2 cellular contexts compared by ENCODE assay signal in the genomic region with DNA sequence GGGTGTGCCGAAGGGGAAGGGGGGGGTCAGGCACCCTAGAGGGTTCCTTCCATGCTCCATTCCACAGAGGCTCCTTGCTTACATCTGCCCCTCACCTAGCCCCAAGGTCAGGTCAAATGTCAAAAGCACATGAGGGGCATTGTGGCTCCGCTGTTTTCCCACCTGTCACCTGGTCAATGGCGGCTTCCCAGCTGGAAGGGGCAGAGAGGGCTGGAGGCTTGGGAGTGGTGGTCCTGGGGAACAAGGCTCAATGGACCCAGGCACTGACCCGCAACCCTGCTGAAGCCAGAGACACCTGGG.
TF ChIP-seq lines count a peak whose summit lies in the region.

No MANE protein-coding gene starts in this region.

TF ChIP-seq in HepG2, 621 proteins besides CTCF, POLR2A, EP300 and RAD21 (continued from another document):
- TF ChIP-seq, protein P1, sequence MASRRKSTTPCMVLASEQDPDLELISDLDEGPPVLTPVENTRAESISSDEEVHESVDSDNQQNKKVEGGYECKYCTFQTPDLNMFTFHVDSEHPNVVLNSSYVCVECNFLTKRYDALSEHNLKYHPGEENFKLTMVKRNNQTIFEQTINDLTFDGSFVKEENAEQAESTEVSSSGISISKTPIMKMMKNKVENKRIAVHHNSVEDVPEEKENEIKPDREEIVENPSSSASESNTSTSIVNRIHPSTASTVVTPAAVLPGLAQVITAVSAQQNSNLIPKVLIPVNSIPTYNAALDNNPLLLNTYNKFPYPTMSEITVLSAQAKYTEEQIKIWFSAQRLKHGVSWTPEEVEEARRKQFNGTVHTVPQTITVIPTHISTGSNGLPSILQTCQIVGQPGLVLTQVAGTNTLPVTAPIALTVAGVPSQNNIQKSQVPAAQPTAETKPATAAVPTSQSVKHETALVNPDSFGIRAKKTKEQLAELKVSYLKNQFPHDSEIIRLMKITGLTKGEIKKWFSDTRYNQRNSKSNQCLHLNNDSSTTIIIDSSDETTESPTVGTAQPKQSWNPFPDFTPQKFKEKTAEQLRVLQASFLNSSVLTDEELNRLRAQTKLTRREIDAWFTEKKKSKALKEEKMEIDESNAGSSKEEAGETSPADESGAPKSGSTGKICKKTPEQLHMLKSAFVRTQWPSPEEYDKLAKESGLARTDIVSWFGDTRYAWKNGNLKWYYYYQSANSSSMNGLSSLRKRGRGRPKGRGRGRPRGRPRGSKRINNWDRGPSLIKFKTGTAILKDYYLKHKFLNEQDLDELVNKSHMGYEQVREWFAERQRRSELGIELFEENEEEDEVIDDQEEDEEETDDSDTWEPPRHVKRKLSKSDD (CRISPR knock-in tag; IDR thresholded peaks at IDR 0.05; ENCODE audit: low read depth) = no peak
- TF ChIP-seq, protein P2, sequence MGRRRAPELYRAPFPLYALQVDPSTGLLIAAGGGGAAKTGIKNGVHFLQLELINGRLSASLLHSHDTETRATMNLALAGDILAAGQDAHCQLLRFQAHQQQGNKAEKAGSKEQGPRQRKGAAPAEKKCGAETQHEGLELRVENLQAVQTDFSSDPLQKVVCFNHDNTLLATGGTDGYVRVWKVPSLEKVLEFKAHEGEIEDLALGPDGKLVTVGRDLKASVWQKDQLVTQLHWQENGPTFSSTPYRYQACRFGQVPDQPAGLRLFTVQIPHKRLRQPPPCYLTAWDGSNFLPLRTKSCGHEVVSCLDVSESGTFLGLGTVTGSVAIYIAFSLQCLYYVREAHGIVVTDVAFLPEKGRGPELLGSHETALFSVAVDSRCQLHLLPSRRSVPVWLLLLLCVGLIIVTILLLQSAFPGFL (CRISPR knock-in tag; IDR thresholded peaks at IDR 0.05) = no peak
- TF ChIP-seq ZNF629 (CRISPR knock-in tag; conservative IDR thresholded peaks at IDR 0.05) = no peak
- TF ChIP-seq ZNF335 (CRISPR knock-in tag; IDR thresholded peaks at IDR 0.05) = no peak
- no peak for TF ChIP-seq ELF1 (CRISPR knock-in tag; IDR thresholded peaks at IDR 0.05)
- TF ChIP-seq ZNF75D (CRISPR knock-in tag; IDR thresholded peaks at IDR 0.05; ENCODE audit: borderline replicate concordance) = no peak
- TF ChIP-seq SRSF9 (IDR thresholded peaks at IDR 0.05; ENCODE audit: borderline replicate concordance, insufficient read depth, low read depth, low read length, poor library complexity, severe bottlenecking) = no peak
- no peak for TF ChIP-seq SMC3 (IDR thresholded peaks at IDR 0.05; ENCODE audit: low read length)
TF ChIP-seq in HepG2: peak in this region for 0.

TF ChIP-seq in HCT116, 20 proteins besides CTCF, POLR2A, EP300 and RAD21 (continued from another document):
- TF ChIP-seq, protein P3, sequence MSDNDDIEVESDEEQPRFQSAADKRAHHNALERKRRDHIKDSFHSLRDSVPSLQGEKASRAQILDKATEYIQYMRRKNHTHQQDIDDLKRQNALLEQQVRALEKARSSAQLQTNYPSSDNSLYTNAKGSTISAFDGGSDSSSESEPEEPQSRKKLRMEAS (IDR thresholded peaks at IDR 0.05) = no peak
- TF ChIP-seq, protein P4, sequence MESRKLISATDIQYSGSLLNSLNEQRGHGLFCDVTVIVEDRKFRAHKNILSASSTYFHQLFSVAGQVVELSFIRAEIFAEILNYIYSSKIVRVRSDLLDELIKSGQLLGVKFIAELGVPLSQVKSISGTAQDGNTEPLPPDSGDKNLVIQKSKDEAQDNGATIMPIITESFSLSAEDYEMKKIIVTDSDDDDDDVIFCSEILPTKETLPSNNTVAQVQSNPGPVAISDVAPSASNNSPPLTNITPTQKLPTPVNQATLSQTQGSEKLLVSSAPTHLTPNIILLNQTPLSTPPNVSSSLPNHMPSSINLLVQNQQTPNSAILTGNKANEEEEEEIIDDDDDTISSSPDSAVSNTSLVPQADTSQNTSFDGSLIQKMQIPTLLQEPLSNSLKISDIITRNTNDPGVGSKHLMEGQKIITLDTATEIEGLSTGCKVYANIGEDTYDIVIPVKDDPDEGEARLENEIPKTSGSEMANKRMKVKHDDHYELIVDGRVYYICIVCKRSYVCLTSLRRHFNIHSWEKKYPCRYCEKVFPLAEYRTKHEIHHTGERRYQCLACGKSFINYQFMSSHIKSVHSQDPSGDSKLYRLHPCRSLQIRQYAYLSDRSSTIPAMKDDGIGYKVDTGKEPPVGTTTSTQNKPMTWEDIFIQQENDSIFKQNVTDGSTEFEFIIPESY (IDR thresholded peaks at IDR 0.05; ENCODE audit: extremely low read depth, insufficient replicate concordance, low read length) = no peak
- TF ChIP-seq SIN3A (IDR thresholded peaks at IDR 0.05; ENCODE audit: low read depth) (no peak), ELF1 (IDR thresholded peaks at IDR 0.05; ENCODE audit: borderline replicate concordance, low read depth) (no peak)
TF ChIP-seq in HCT116: peak in this region for 0.
